Comparison of ENCODE assay signal across 1 cellular context in the genomic region with DNA sequence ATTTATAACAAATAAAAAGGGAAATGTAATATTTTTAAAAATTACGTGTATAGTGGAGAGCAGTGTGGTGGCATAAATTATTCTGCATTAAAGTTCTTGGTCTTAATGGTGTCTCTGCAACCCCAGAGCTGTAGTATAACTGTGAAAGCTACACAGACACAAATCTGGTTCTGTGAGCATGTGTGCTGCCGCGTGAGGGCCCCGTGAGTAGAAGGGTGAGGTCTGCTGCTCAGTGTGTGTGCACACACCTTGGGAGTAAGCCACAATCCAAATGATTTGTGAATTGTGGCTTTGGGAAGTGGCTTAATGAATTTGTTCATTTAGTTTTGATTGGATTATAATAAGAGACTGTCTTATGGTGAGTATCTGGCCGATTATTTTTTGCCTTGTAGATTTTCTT.
TF ChIP-seq lines count a peak whose summit lies in the region.

No MANE protein-coding gene starts in this region.

TF ChIP-seq in HepG2, 621 proteins besides CTCF, POLR2A, EP300 and RAD21 (continued from another document):
- TF ChIP-seq, protein P1, sequence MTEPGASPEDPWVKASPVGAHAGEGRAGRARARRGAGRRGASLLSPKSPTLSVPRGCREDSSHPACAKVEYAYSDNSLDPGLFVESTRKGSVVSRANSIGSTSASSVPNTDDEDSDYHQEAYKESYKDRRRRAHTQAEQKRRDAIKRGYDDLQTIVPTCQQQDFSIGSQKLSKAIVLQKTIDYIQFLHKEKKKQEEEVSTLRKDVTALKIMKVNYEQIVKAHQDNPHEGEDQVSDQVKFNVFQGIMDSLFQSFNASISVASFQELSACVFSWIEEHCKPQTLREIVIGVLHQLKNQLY (CRISPR knock-in tag; IDR thresholded peaks at IDR 0.05): no peak
